1 cellular context compared by ENCODE assay signal in the genomic region with DNA sequence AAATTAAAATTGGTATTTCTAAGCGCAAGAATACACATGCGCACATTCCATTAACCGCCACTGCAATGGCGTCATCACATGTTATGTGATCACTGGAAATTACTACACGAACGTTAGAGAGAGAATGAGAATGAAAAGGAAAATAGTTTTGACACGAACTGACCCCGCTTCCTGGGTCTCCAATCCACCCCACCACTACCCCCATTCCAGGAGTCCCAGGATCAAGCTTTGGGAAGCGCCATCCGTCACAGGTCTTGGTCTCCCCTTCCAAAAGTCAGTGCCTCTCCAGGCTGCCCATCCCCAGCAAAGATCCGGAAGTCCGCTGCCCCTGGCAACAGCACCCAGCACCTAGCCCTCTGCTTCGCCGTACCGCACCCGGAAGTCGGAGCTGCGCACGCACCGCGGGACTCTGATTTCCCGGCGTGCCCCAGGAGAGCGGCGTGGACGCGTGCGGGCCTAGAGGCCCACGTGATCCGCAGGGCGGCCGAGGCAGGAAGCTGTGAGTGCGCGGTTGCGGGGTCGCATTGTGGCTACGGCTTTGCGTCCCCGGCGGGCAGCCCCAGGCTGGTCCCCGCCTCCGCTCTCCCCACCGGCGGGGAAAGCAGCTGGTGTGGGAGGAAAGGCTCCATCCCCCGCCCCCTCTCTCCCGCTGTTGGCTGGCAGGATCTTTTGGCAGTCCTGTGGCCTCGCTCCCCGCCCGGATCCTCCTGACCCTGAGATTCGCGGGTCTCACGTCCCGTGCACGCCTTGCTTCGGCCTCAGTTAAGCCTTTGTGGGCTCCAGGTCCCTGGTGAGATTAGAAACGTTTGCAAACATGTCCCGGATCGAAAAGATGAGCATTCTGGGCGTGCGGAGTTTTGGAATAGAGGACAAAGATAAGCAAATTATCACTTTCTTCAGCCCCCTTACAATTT.
TF ChIP-seq lines count a peak whose summit lies in the region.

Gene RAD50 (plus strand): TSS at position 467 of the 914 bp plus-strand sequence. CDS start 348 bp downstream, at position 815.

TF ChIP-seq in HepG2, 621 proteins besides CTCF, POLR2A, EP300 and RAD21 (continued from another document):
- peak; percentile 70; the same call in 1 of the 2 replicates for TF ChIP-seq HBP1 (CRISPR knock-in tag; IDR thresholded peaks at IDR 0.05; ENCODE audit: low read depth)
- peak; percentile 74 for TF ChIP-seq GATAD2A (CRISPR knock-in tag; IDR thresholded peaks at IDR 0.05)
- TF ChIP-seq RFX1 (IDR thresholded peaks at IDR 0.05) = peak; percentile 79
- TF ChIP-seq EED (CRISPR knock-in tag; IDR thresholded peaks at IDR 0.05) = peak; percentile 99
- TF ChIP-seq ZNF703 (CRISPR knock-in tag; IDR thresholded peaks at IDR 0.05; ENCODE audit: borderline replicate concordance) = peak; percentile 87; the same call in 1 of the 2 replicates
- peak; percentile 55; the same call in 1 of the 2 replicates for TF ChIP-seq MAZ (IDR thresholded peaks at IDR 0.05; ENCODE audit: borderline replicate concordance, low read depth, low read length)
- peak; percentile 92 for TF ChIP-seq MAZ (CRISPR knock-in tag; IDR thresholded peaks at IDR 0.05; ENCODE audit: low read depth)
- peak; percentile 96 for TF ChIP-seq SALL1 (CRISPR knock-in tag; IDR thresholded peaks at IDR 0.05)
- TF ChIP-seq MED8 (CRISPR knock-in tag; IDR thresholded peaks at IDR 0.05; ENCODE audit: insufficient replicate concordance) = peak; percentile 80
- peak; percentile 65; the same call in 1 of the 2 replicates for TF ChIP-seq HES4 (CRISPR knock-in tag; IDR thresholded peaks at IDR 0.05; ENCODE audit: borderline replicate concordance)
- TF ChIP-seq TFE3 (CRISPR knock-in tag; IDR thresholded peaks at IDR 0.05) = peak; percentile 97
- TF ChIP-seq SNAI1 (CRISPR knock-in tag; IDR thresholded peaks at IDR 0.05; ENCODE audit: borderline replicate concordance) = peak; percentile 92; the same call in 1 of the 2 replicates
- no peak for TF ChIP-seq CHD4 (IDR thresholded peaks at IDR 0.05; ENCODE audit: borderline replicate concordance, low read length)
- TF ChIP-seq GABPB1 (CRISPR knock-in tag; IDR thresholded peaks at IDR 0.05) = peak; percentile 97
- TF ChIP-seq, protein P1, sequence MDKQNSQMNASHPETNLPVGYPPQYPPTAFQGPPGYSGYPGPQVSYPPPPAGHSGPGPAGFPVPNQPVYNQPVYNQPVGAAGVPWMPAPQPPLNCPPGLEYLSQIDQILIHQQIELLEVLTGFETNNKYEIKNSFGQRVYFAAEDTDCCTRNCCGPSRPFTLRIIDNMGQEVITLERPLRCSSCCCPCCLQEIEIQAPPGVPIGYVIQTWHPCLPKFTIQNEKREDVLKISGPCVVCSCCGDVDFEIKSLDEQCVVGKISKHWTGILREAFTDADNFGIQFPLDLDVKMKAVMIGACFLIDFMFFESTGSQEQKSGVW (CRISPR knock-in tag; IDR thresholded peaks at IDR 0.05; ENCODE audit: borderline replicate concordance) = no peak
- TF ChIP-seq ADNP (CRISPR knock-in tag; IDR thresholded peaks at IDR 0.05) = no peak
- TF ChIP-seq ZGPAT (CRISPR knock-in tag; IDR thresholded peaks at IDR 0.05) = peak; percentile 87; the same call in 1 of the 2 replicates
- no peak; the same call in 1 of the 2 replicates for TF ChIP-seq ZBTB42 (CRISPR knock-in tag; IDR thresholded peaks at IDR 0.05)
- TF ChIP-seq, protein P2, sequence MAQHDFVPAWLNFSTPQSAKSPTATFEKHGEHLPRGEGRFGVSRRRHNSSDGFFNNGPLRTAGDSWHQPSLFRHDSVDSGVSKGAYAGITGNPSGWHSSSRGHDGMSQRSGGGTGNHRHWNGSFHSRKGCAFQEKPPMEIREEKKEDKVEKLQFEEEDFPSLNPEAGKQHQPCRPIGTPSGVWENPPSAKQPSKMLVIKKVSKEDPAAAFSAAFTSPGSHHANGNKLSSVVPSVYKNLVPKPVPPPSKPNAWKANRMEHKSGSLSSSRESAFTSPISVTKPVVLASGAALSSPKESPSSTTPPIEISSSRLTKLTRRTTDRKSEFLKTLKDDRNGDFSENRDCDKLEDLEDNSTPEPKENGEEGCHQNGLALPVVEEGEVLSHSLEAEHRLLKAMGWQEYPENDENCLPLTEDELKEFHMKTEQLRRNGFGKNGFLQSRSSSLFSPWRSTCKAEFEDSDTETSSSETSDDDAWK (CRISPR knock-in tag; IDR thresholded peaks at IDR 0.05) = no peak
- TF ChIP-seq ZNF766 (CRISPR knock-in tag; IDR thresholded peaks at IDR 0.05; ENCODE audit: borderline replicate concordance) = no peak
- peak; percentile 51; the same call in 1 of the 2 replicates for TF ChIP-seq TOE1 (CRISPR knock-in tag; IDR thresholded peaks at IDR 0.05)
- TF ChIP-seq HOXD1 (CRISPR knock-in tag; IDR thresholded peaks at IDR 0.05) = no peak
- no peak for TF ChIP-seq ZNF180 (CRISPR knock-in tag; IDR thresholded peaks at IDR 0.05; ENCODE audit: borderline replicate concordance, low read depth)
- peak; percentile 86 for TF ChIP-seq ZSCAN21 (CRISPR knock-in tag; IDR thresholded peaks at IDR 0.05; ENCODE audit: borderline replicate concordance)
- peak; percentile 93; the same call in 1 of the 2 replicates for TF ChIP-seq ZNF879 (CRISPR knock-in tag; IDR thresholded peaks at IDR 0.05)
- peak; percentile 95 for TF ChIP-seq IRF9 (CRISPR knock-in tag; IDR thresholded peaks at IDR 0.05; ENCODE audit: borderline replicate concordance)
- no peak for TF ChIP-seq SP5 (CRISPR knock-in tag; IDR thresholded peaks at IDR 0.05; ENCODE audit: borderline replicate concordance, low read depth)
- 0 out of 2 replicates have a peak, but pooled peaks have one; percentile 35 for TF ChIP-seq ZNF572 (CRISPR knock-in tag; IDR thresholded peaks at IDR 0.05)
- no peak; the same call in 1 of the 2 replicates for TF ChIP-seq MZF1 (CRISPR knock-in tag; IDR thresholded peaks at IDR 0.05; ENCODE audit: borderline replicate concordance)
- TF ChIP-seq SCMH1 (CRISPR knock-in tag; IDR thresholded peaks at IDR 0.05; ENCODE audit: borderline replicate concordance) = no peak
- TF ChIP-seq ZNF501 (CRISPR knock-in tag; IDR thresholded peaks at IDR 0.05) = peak; percentile 98
- TF ChIP-seq ZNF10 (CRISPR knock-in tag; IDR thresholded peaks at IDR 0.05; ENCODE audit: borderline replicate concordance, low read depth) = no peak
TF ChIP-seq in HepG2: peak in this region for 427.
